ENCODE assay signal across 6 cellular contexts in genomic region chr11:65539401-65540289, GRCh38. TPM values are rescaled to one million over a fixed set of nuclear protein-coding genes. Genes with fewer than 3 reads are reported as not detected.
A peak's percentile ranks its signal among the peaks of the same experiment; 100 is the strongest.
DNase-seq lines count a peak whose midpoint lies in the region; ATAC-seq and TF ChIP-seq lines count a peak whose summit lies in the region.

No MANE protein-coding gene starts in this region.

- H3K27me3 ChIP-seq in ACC112 (ENCODE audit: insufficient read depth, low read length) (no peaks in the 10 kb centered on the region), NT2/D1 (ENCODE audit: insufficient read depth, insufficient read length) (peaks cover 4% of the 10 kb centered on the region), heart left ventricle (no peaks in the 10 kb centered on the region), tibial artery (no peaks in the 10 kb centered on the region)

- ATAC-seq in GM21528 (IDR thresholded peaks at IDR 0.05; ENCODE audit: low FRiP score, unreplicated experiment) (peak; percentile 2), heart left ventricle (peak in 2 of 4 donors; percentile 6 to 46)

- H3K36me3 ChIP-seq in ACC112 (ENCODE audit: insufficient read depth, low read length): no peaks in the 10 kb centered on the region
- peaks cover 47% of the 10 kb centered on the region for H3K36me3 ChIP-seq in NT2/D1 (ENCODE audit: insufficient read depth, insufficient read length, low read length)
- H3K36me3 ChIP-seq in heart left ventricle: peaks cover 0 to 65% (median 46%) of the 10 kb centered on the region in 9 donors
- H3K36me3 ChIP-seq in tibial artery: peaks cover 19 to 73% (median 48%) of the 10 kb centered on the region in 3 donors

- intact Hi-C loops in heart left ventricle (cut with DNase I): loop anchor here (1.0 to 10.0 kb wide), 13 partner anchors 15 to 455 kb away; partner anchors contain the start of genes ZNRD2 (in 4 of the 10), KCNK7 (in 2 of the 10), EHBP1L1 (in 1 of the 10) and MAP3K11 (in 1 of the 10)
- intact Hi-C loops in tibial artery (cut with DNase I; ENCODE audit: low total_unique reads): loop anchor here (2.0 to 5.0 kb wide), 2 partner anchors 29 to 48 kb away; no protein-coding TSS in a partner anchor

- TF ChIP-seq CTCF in heart left ventricle (IDR thresholded peaks at IDR 0.05) (peak in 5 of 12 donors; percentile 41 to 70 (median 64)), tibial artery (IDR thresholded peaks at IDR 0.05) (no peak)

- no peak overlapping the region for H3K27ac ChIP-seq in ACC112 (ENCODE audit: low read depth, low read length)
- H3K27ac ChIP-seq in heart left ventricle: peak overlapping the region; percentile 66 to 95 (median 88)
- H3K27ac ChIP-seq in tibial artery: peak overlapping the region; percentile 86 to 91

- no peaks in the 10 kb centered on the region for H3K4me1 ChIP-seq in ACC112 (ENCODE audit: control insufficient read depth, insufficient read depth, low read length, unreplicated experiment)
- peaks cover 7% of the 10 kb centered on the region for H3K4me1 ChIP-seq in NT2/D1 (ENCODE audit: insufficient read depth, insufficient read length)
- peaks cover 0 to 28% (median 20%) of the 10 kb centered on the region in 12 donors for H3K4me1 ChIP-seq in heart left ventricle
- peaks cover 0 to 31% (median 23%) of the 10 kb centered on the region in 4 donors for H3K4me1 ChIP-seq in tibial artery

- DNase-seq in NT2/D1 (ENCODE audit: low read depth, low spot score) (no peak), heart left ventricle (peak in 1 of 5 donors; percentile 49), tibial artery (no peak), GOT3 (lab: John Stamatoyannopoulos, UW) (no peak)

- no peaks in the 10 kb centered on the region for H3K79me2 ChIP-seq in ACC112 (ENCODE audit: control insufficient read depth, insufficient read depth, low read length, unreplicated experiment)

- H2AFZ ChIP-seq in ACC112 (ENCODE audit: low read length, unreplicated experiment): no peak overlapping the region

- WGBS in heart left ventricle, 4 donors: 39 to 72% (median 46%) methylated on average over 28 to 90 of the region's 90 CpGs

- TF ChIP-seq POLR2A in heart left ventricle (IDR thresholded peaks at IDR 0.05): no peak

- peak overlapping the region; percentile 68 for H3K4me3 ChIP-seq in ACC112 (ENCODE audit: low read depth, low read length)
- peak overlapping the region; percentile 36 for H3K4me3 ChIP-seq in NT2/D1 (ENCODE audit: insufficient read length, low read depth)
- peak overlapping the region; percentile 11 to 66 (median 52) for H3K4me3 ChIP-seq in heart left ventricle
- H3K4me3 ChIP-seq in tibial artery: peak overlapping the region; percentile 50 to 58

- H3K9ac ChIP-seq in NT2/D1 (ENCODE audit: insufficient read length, low read depth): no peak overlapping the region

- no peaks in the 10 kb centered on the region for H3K9me3 ChIP-seq in NT2/D1 (ENCODE audit: insufficient read depth, low read length)
- no peaks in the 10 kb centered on the region for H3K9me3 ChIP-seq in heart left ventricle
- no peaks in the 10 kb centered on the region for H3K9me3 ChIP-seq in tibial artery

RNA-seq across cellular contexts. Expression of gene SCYL1, which starts 14.8 kb away (rescaled TPM):
- 100 to 1,000 TPM in 1 of 9 donors, 10 to 100 TPM in 8; 51.6 to 135 (median 62.2) TPM for total RNA-seq in heart left ventricle
- 10 to 100 TPM; 86.6 to 90.2 TPM for polyA plus RNA-seq in heart left ventricle

RNA-seq across cellular contexts. Expression of gene LTBP3, which starts 18.5 kb away (rescaled TPM):
- 100 to 1,000 TPM in 1 of 9 donors, 10 to 100 TPM in 8; 51.4 to 125 (median 88.9) TPM for total RNA-seq in heart left ventricle
- 10 to 100 TPM; 26.3 to 36.3 TPM for polyA plus RNA-seq in heart left ventricle

RNA-seq across cellular contexts. Expression of gene ZNRD2, which starts 30.6 kb away (rescaled TPM):
- total RNA-seq in heart left ventricle: 10 to 100 TPM; 23.2 to 63.6 (median 33.9) TPM
- polyA plus RNA-seq in heart left ventricle: 100 to 1,000 TPM in 1 of 2 donors, 10 to 100 TPM in 1; 49.7 to 101 TPM

RNA-seq across cellular contexts. Expression of gene FAM89B, which starts 32.7 kb away (rescaled TPM):
- total RNA-seq in heart left ventricle: 10 to 100 TPM; 25.8 to 87.9 (median 38.4) TPM
- 10 to 100 TPM; 46.6 to 50.0 TPM for polyA plus RNA-seq in heart left ventricle

RNA-seq across cellular contexts. Expression of gene EHBP1L1, which starts 36.2 kb away (rescaled TPM):
- 100 to 1,000 TPM in 3 of 9 donors, 10 to 100 TPM in 6; 37.4 to 144 (median 80.9) TPM for total RNA-seq in heart left ventricle
- 10 to 100 TPM; 52.3 to 71.4 TPM for polyA plus RNA-seq in heart left ventricle
